ENCODE assay signal across 1 cellular context in genomic region chr12:115433014-115433634, GRCh38.
A peak's percentile ranks its signal among the peaks of the same experiment; 100 is the strongest.
TF ChIP-seq lines count a peak whose summit lies in the region.

No MANE protein-coding gene starts in this region.

TF ChIP-seq in HepG2, 621 proteins besides CTCF, POLR2A, EP300 and RAD21 (continued from another document and continues in another):
- peak; percentile 71; the same call in 1 of the 2 replicates for TF ChIP-seq TFE3 (CRISPR knock-in tag; IDR thresholded peaks at IDR 0.05)
- no peak for TF ChIP-seq SAFB2 (CRISPR knock-in tag; IDR thresholded peaks at IDR 0.05; ENCODE audit: borderline replicate concordance, low read depth)
- 0 out of 2 replicates have a peak, but pooled peaks have one; percentile 55 for TF ChIP-seq SALL2 (CRISPR knock-in tag; IDR thresholded peaks at IDR 0.05)
- peak; percentile 62; the same call in 1 of the 2 replicates for TF ChIP-seq PRDM10 (CRISPR knock-in tag; IDR thresholded peaks at IDR 0.05; ENCODE audit: low read depth)
- no peak; the same call in 1 of the 2 replicates for TF ChIP-seq NCOR1 (IDR thresholded peaks at IDR 0.05; ENCODE audit: borderline replicate concordance, low read length)
- TF ChIP-seq MLXIP (CRISPR knock-in tag; IDR thresholded peaks at IDR 0.05; ENCODE audit: borderline replicate concordance), result no peak
- TF ChIP-seq ZFY (CRISPR knock-in tag; IDR thresholded peaks at IDR 0.05), result peak; percentile 15; the same call in 1 of the 2 replicates
- TF ChIP-seq RERE (CRISPR knock-in tag; IDR thresholded peaks at IDR 0.05; ENCODE audit: low read depth), result peak; percentile 54; the same call in 1 of the 2 replicates
- TF ChIP-seq U2AF2 (IDR thresholded peaks at IDR 0.05; ENCODE audit: low read depth, low read length), result no peak
- peak; percentile 49; the same call in 1 of the 2 replicates for TF ChIP-seq TFDP1 (CRISPR knock-in tag; IDR thresholded peaks at IDR 0.05; ENCODE audit: borderline replicate concordance)
- no peak for TF ChIP-seq HNRNPUL1 (IDR thresholded peaks at IDR 0.05; ENCODE audit: low read depth, low read length)
- TF ChIP-seq MYC (CRISPR knock-in tag; IDR thresholded peaks at IDR 0.05; ENCODE audit: borderline replicate concordance), result no peak
- no peak for TF ChIP-seq ZNF318 (CRISPR knock-in tag; IDR thresholded peaks at IDR 0.05)
- TF ChIP-seq CSRNP2 (CRISPR knock-in tag; conservative IDR thresholded peaks at IDR 0.05; ENCODE audit: low read depth), result no peak
- no peak for TF ChIP-seq SP4 (CRISPR knock-in tag; IDR thresholded peaks at IDR 0.05)
- TF ChIP-seq SIX4 (CRISPR knock-in tag; IDR thresholded peaks at IDR 0.05), result peak; percentile 50; the same call in 1 of the 2 replicates
